Comparison of ENCODE assay signal across 7 cellular contexts in genomic region chr10:71396714-71397339, GRCh38. TPM values are rescaled to one million over a fixed set of nuclear protein-coding genes. Genes with fewer than 3 reads are reported as not detected.
DNase-seq lines count a peak whose midpoint lies in the region; ATAC-seq and TF ChIP-seq lines count a peak whose summit lies in the region.

CDH23 (plus strand) TSS chr10:71396920; CDS start chr10:71439832, 42,912 bp downstream.

- H3K4me3 Mint-ChIP-seq in nephron progenitor cell = peak within 1 kb of the TSS; percentile 68

- no peaks in the 10 kb centered on the region for H3K9me3 ChIP-seq in effector memory CD4-positive, alpha-beta T cell (ENCODE audit: control insufficient read depth, low read length)

- no peaks in the 10 kb centered on the region for H3K9me3 Mint-ChIP-seq in nephron progenitor cell

- no peaks in the 10 kb centered on the region for H3K36me3 ChIP-seq in H7 (replicated peaks; ENCODE audit: control insufficient read depth, insufficient read depth, low read length)
- H3K36me3 ChIP-seq in effector memory CD4-positive, alpha-beta T cell (ENCODE audit: control insufficient read depth, insufficient read depth, low read length) = no peaks in the 10 kb centered on the region

- H3K27ac ChIP-seq in effector memory CD4-positive, alpha-beta T cell (ENCODE audit: insufficient read depth, low read length, poor library complexity, severe bottlenecking) = no peak within 1 kb of the TSS

- no peak for ATAC-seq in HG02763 (IDR thresholded peaks at IDR 0.05; ENCODE audit: unreplicated experiment)

- peak within 1 kb of the TSS; percentile 64 for H3K4me3 ChIP-seq in H7 (ENCODE audit: insufficient read depth, low read depth, low read length)
- peak within 1 kb of the TSS; percentile 47 for H3K4me3 ChIP-seq in effector memory CD4-positive, alpha-beta T cell (ENCODE audit: insufficient read depth, low read depth, low read length, poor library complexity, severe bottlenecking)

- H3K27me3 ChIP-seq in H7 (ENCODE audit: control insufficient read depth, insufficient read depth, low read length) = peaks cover 40% of the 10 kb centered on the region
- peaks cover 20% of the 10 kb centered on the region for H3K27me3 ChIP-seq in effector memory CD4-positive, alpha-beta T cell (replicated peaks; ENCODE audit: control insufficient read depth, insufficient read depth, low read length, poor library complexity, severe bottlenecking)

- H3K27me3 Mint-ChIP-seq in nephron progenitor cell (ENCODE audit: low read depth, poor library complexity) = peaks cover 84% of the 10 kb centered on the region

- H3K36me3 Mint-ChIP-seq in nephron progenitor cell (ENCODE audit: low read depth) = no peaks in the 10 kb centered on the region

- TF ChIP-seq CTCF in nephron progenitor cell (IDR thresholded peaks at IDR 0.05) = no peak

- peaks cover 6% of the 10 kb centered on the region for H3K4me1 Mint-ChIP-seq in nephron progenitor cell

- DNase-seq in H7 (peak; percentile 95), NCI-H526 treated with DMSO at 0.1 percent for 48 hours (lab: John Stamatoyannopoulos, UW) (peak; percentile 36), nephron progenitor cell (peak; percentile 83), OCI-M2 (lab: John Stamatoyannopoulos, UW; ENCODE audit: unreplicated experiment) (no peak), SIG-M5 treated with dmso at 0.1 percent for 504 hours (lab: John Stamatoyannopoulos, UW; ENCODE audit: unreplicated experiment) (no peak)
- no peak for DNase-seq in effector memory CD4-positive, alpha-beta T cell

- H3K4me1 ChIP-seq in effector memory CD4-positive, alpha-beta T cell (ENCODE audit: control insufficient read depth, insufficient read depth, low read length, poor library complexity, severe bottlenecking) = peaks cover 10% of the 10 kb centered on the region

- H3K27ac Mint-ChIP-seq in nephron progenitor cell = no peak within 1 kb of the TSS

RNA-seq across cellular contexts. Expression of gene CDH23, which starts in this region (rescaled TPM):
- 4.5 and 4.7 TPM in 2 replicates for total RNA-seq in H7 (2014; rRNA removed; shearing (Covaris generic))

Comparison
In these comparisons a context has a peak if more than half of its experiments do, and no peak if none do; other contexts are left out.
1. DNase-seq: peak in H7 (single experiment), NCI-H526 treated with DMSO at 0.1 percent for 48 hours (single experiment) and nephron progenitor cell (single experiment); none in effector memory CD4-positive, alpha-beta T cell (0 of 3), OCI-M2 (single experiment) and SIG-M5 treated with dmso at 0.1 percent for 504 hours (single experiment).